ENCODE assay signal across 11 cellular contexts in genomic region chr10:60430017-60430416, GRCh38.
DNase-seq lines count a peak whose midpoint lies in the region; TF ChIP-seq lines count a peak whose summit lies in the region.
"Had no signal": no experiment of that assay in that cellular context is flagged by ENCODE, and none has a peak within 500 bp of the region (broad histone marks: within the 10 kb centered on the region; RNA-seq: fewer than 3 reads in every experiment).

No MANE protein-coding gene starts in this region.

- DNase-seq in GM03348 (ENCODE audit: low spot score) = peak; percentile 58
- DNase-seq in T1000 (lab: John Stamatoyannopoulos, UW) = peak; percentile 10
- peak; percentile 79 for DNase-seq in fibroblast of pulmonary artery (ENCODE audit: low read depth)
- peak; percentile 66 for DNase-seq in skeletal muscle cell (ENCODE audit: low read depth)
- DNase-seq in MM.1S = no peak
- no peak for DNase-seq in HAP-1 (ENCODE audit: low spot score in 2 of 2)
- no peak for DNase-seq in NCI-H2029 treated with DMSO at 0.1 percent for 48 hours (lab: John Stamatoyannopoulos, UW)
- no peak for DNase-seq in NCI-H128 (lab: John Stamatoyannopoulos, UW; ENCODE audit: unreplicated experiment)
- DNase-seq: NCI-H2171 treated with DMSO at 0.1 percent for 48 hours; stimulated activated CD4-positive, alpha-beta T cell treated with anti-CD3 and anti-CD28 coated beads, Interleukin-2, amount 100 ng/mL, for 24 hours had no signal

- H3F3A ChIP-seq in MM.1S (ENCODE audit: insufficient read depth, low read length) = no peaks in the 10 kb centered on the region

- H3K4me3 ChIP-seq in fibroblast of pulmonary artery (replicated peaks; ENCODE audit: low read depth, low read length) (no peak overlapping the region), skeletal muscle cell (ENCODE audit: low read depth, low read length) (no peak overlapping the region), MM.1S (ENCODE audit: low read length) (no peak overlapping the region), HAP-1 (no peak overlapping the region)
- H3K4me3 ChIP-seq: dorsolateral prefrontal cortex had no signal

- H3K9me3 ChIP-seq in MM.1S (replicated peaks; ENCODE audit: insufficient read depth, low read length) = no peaks in the 10 kb centered on the region
- H3K9me3 ChIP-seq in HAP-1 = no peaks in the 10 kb centered on the region

- TF ChIP-seq CTCF in fibroblast of pulmonary artery (IDR thresholded peaks at IDR 0.05; ENCODE audit: low read length, missing control alignments) (no peak), MM.1S (IDR thresholded peaks at IDR 0.05; ENCODE audit: low read length) (no peak)

- no peak overlapping the region for H3K27ac ChIP-seq in MM.1S (ENCODE audit: low read length)

- in situ Hi-C loops in HAP-1 (cut with MboI; ENCODE audit: low sequenced_read_pairs) = loop anchor here (10.0 to 25.0 kb wide), 3 partner anchors 225 to 793 kb away; no protein-coding TSS in a partner anchor

- H3K36me3 ChIP-seq in MM.1S (replicated peaks; ENCODE audit: insufficient read depth, low read length) = no peaks in the 10 kb centered on the region
- H3K36me3 ChIP-seq in HAP-1 (replicated peaks) = no peaks in the 10 kb centered on the region

- no peak overlapping the region for H2AFZ ChIP-seq in MM.1S (ENCODE audit: low read length)

- H3K4me1 ChIP-seq in MM.1S (ENCODE audit: low read length) = no peaks in the 10 kb centered on the region
- H3K4me1 ChIP-seq in HAP-1 = peaks cover 9% of the 10 kb centered on the region

- H3K9me2 ChIP-seq in MM.1S (replicated peaks; ENCODE audit: insufficient read depth, low read length) = no peaks in the 10 kb centered on the region

- no peaks in the 10 kb centered on the region for H3K27me3 ChIP-seq in MM.1S (replicated peaks; ENCODE audit: insufficient read depth, low read length)
- no peaks in the 10 kb centered on the region; the same call in 1 of the 2 replicates for H3K27me3 ChIP-seq in HAP-1 (ENCODE audit: low read depth)
- H3K27me3 ChIP-seq: dorsolateral prefrontal cortex had no signal

- H3K9ac ChIP-seq in MM.1S (ENCODE audit: low read length) = no peak overlapping the region

- H3K79me2 ChIP-seq in MM.1S (ENCODE audit: low read length) = no peaks in the 10 kb centered on the region

- no peak overlapping the region for H3K4me2 ChIP-seq in MM.1S (ENCODE audit: low read depth, low read length)

- no peaks in the 10 kb centered on the region for H4K20me1 ChIP-seq in MM.1S (ENCODE audit: insufficient read depth, low read length)

Comparison
In these comparisons a context has a peak if more than half of its experiments do, and no peak if none do; other contexts are left out.
1. DNase-seq: peak in GM03348 (single experiment), T1000 (single experiment), fibroblast of pulmonary artery (single experiment) and skeletal muscle cell (single experiment); none in MM.1S (single experiment), HAP-1 (0 of 2), NCI-H2029 treated with DMSO at 0.1 percent for 48 hours (single experiment) and NCI-H128 (single experiment).